1 cellular context compared by ENCODE assay signal in the genomic region with DNA sequence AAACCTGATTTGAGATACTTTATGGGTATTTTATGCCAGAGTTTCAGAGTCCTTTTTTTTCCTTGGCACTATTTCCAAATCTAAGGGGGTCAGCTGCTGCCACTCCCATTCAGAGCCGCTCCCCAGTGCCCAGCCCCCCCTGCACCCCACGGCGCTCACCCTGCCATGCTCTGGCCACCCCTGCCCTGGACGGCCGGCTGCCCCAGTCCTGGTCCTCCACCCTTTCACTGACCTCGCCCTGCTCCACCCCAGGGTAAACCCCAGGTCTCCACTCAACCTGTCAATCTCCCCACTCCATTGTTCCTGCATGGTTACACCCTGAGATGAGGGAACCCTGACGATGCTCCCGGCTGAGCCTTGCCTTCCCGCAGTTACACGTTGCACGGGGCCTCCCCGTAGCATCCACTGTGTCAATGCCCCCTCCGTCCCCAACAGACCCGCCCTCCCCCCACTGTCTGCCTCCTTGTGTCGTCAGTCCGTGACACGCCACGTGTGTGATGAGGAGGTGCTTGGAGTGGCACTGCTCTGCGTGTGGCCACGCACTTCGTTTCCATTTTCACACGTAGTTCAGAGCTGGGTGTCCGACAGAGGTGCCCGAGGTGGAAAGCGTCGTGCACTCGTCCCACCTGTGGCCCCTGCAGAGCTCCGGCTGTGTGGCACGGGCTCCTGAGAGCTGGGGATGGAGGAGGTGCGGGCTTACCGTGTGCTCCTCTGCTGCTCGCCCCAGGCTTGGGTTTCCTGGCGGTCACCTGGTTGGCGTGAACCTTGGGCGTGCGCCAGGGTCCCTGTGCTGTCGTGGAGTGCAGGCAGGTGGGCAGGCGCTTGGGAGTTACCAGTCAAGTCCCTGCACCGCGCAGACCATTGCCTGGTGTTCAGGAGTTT.
TF ChIP-seq lines count a peak whose summit lies in the region.

No MANE protein-coding gene starts in this region.

TF ChIP-seq in WTC11, 78 proteins besides CTCF, POLR2A, EP300 and RAD21 (continued from another document):
- TF ChIP-seq, protein P1, sequence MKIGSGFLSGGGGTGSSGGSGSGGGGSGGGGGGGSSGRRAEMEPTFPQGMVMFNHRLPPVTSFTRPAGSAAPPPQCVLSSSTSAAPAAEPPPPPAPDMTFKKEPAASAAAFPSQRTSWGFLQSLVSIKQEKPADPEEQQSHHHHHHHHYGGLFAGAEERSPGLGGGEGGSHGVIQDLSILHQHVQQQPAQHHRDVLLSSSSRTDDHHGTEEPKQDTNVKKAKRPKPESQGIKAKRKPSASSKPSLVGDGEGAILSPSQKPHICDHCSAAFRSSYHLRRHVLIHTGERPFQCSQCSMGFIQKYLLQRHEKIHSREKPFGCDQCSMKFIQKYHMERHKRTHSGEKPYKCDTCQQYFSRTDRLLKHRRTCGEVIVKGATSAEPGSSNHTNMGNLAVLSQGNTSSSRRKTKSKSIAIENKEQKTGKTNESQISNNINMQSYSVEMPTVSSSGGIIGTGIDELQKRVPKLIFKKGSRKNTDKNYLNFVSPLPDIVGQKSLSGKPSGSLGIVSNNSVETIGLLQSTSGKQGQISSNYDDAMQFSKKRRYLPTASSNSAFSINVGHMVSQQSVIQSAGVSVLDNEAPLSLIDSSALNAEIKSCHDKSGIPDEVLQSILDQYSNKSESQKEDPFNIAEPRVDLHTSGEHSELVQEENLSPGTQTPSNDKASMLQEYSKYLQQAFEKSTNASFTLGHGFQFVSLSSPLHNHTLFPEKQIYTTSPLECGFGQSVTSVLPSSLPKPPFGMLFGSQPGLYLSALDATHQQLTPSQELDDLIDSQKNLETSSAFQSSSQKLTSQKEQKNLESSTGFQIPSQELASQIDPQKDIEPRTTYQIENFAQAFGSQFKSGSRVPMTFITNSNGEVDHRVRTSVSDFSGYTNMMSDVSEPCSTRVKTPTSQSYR (CRISPR knock-in tag; IDR thresholded peaks at IDR 0.05), result no peak
- no peak for TF ChIP-seq SMAD4 (CRISPR knock-in tag; IDR thresholded peaks at IDR 0.05)
